1 cellular context compared by ENCODE assay signal in the genomic region with DNA sequence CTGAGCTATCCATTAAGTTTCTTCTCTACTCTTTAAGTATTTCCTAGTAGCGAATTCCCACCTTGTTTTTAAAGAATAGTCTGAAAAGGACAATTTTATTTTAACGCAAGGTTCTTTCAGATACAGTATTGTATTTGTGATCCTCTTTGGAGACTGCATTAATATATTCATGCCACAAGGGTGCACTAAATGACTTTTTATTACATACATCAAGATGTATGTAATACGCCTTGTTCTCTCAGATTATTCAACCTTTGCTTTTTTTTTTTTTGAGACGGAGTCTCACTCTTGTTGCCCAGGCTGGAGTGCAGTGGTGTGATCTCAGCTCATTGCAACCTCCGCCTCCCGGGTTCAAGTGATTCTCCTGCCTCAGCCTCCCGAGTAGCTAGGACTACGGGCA.
TF ChIP-seq lines count a peak whose summit lies in the region.

No MANE protein-coding gene starts in this region.

TF ChIP-seq in K562, 482 proteins besides CTCF, POLR2A, EP300 and RAD21:
- 0 out of 2 replicates have a peak, but pooled peaks have one; percentile 39 for TF ChIP-seq ZNF384 (IDR thresholded peaks at IDR 0.05; ENCODE audit: low read depth, low read length)
